8 cellular contexts compared by ENCODE assay signal in genomic region chr6:15244605-15245360, GRCh38. TPM values are rescaled to one million over a fixed set of nuclear protein-coding genes. Genes with fewer than 3 reads are reported as not detected.
DNase-seq lines count a peak whose midpoint lies in the region; ATAC-seq and TF ChIP-seq lines count a peak whose summit lies in the region.

No MANE protein-coding gene starts in this region.

- H3K79me2 ChIP-seq in OCI-LY7 (ENCODE audit: insufficient read depth, low read depth, low read length), result peaks cover 26% of the 10 kb centered on the region; the same call in 1 of the 2 replicates

- H3K4me1 ChIP-seq in OCI-LY7 (ENCODE audit: insufficient read depth, low read length, poor library complexity, severe bottlenecking) (peaks cover 22% of the 10 kb centered on the region), gastroesophageal sphincter (peaks cover 0 to 43% (median 2%) of the 10 kb centered on the region in 3 donors), neutrophil (ENCODE audit: control insufficient read depth in 1 of 2, insufficient read depth in 1 of 2, low read depth in 1 of 2, low read length in 1 of 2) (peaks cover 34 to 46% of the 10 kb centered on the region in 2 experiments)

- peak overlapping the region; percentile 100 for H3K4me3 Mint-ChIP-seq in activated naive CD4-positive, alpha-beta T cell treated with anti-CD3 and anti-CD28 coated beads for 36 hours

- H3K36me3 Mint-ChIP-seq in activated naive CD4-positive, alpha-beta T cell treated with anti-CD3 and anti-CD28 coated beads for 36 hours (ENCODE audit: low read depth), result peaks cover 10% of the 10 kb centered on the region

- DNase-seq in AG08395 (ENCODE audit: low spot score), result peak; percentile 69
- DNase-seq in OCI-LY7 (ENCODE audit: low spot score), result peak; percentile 74
- peak; percentile 66 for DNase-seq in activated naive CD4-positive, alpha-beta T cell treated with anti-CD3 and anti-CD28 coated beads for 36 hours
- DNase-seq in ureter (ENCODE audit: low spot score), result peak; percentile 78

- H3K27me3 Mint-ChIP-seq in activated naive CD4-positive, alpha-beta T cell treated with anti-CD3 and anti-CD28 coated beads for 36 hours (ENCODE audit: low read depth), result no peaks in the 10 kb centered on the region

- TF ChIP-seq POLR2A in gastroesophageal sphincter (IDR thresholded peaks at IDR 0.05), result peak; percentile 18 to 20

- H3K27ac ChIP-seq in OCI-LY7 (ENCODE audit: low read depth, low read length, poor library complexity, severe bottlenecking) (no peak overlapping the region), gastroesophageal sphincter (peak overlapping the region; percentile 75 to 98 (median 95)), neutrophil (peak overlapping the region; percentile 98)

- ATAC-seq in GM18907 (IDR thresholded peaks at IDR 0.05; ENCODE audit: unreplicated experiment) (peak; percentile 32), HG03354 (IDR thresholded peaks at IDR 0.05; ENCODE audit: poor library complexity, severe bottlenecking, unreplicated experiment) (peak; percentile 31), gastroesophageal sphincter (peak; percentile 61)

- H3K27me3 ChIP-seq in gastroesophageal sphincter (no peaks in the 10 kb centered on the region), neutrophil (no peaks in the 10 kb centered on the region)

- peak overlapping the region; percentile 64 for H2AFZ ChIP-seq in OCI-LY7 (ENCODE audit: low read length)

- POLR2A ChIA-PET in OCI-LY7 (lab: Charles Lee), result interaction anchor here (0.6 kb wide), 1 partner anchor 14 kb away, joined by 3 read pairs; no protein-coding TSS in a partner anchor

- no TSS peak for BruUV-seq in OCI-LY7 (replicated peaks; lab: Mats Ljungman, UMichigan)

- TF ChIP-seq EP300 in gastroesophageal sphincter (IDR thresholded peaks at IDR 0.05), result no peak

- H3K27ac Mint-ChIP-seq in activated naive CD4-positive, alpha-beta T cell treated with anti-CD3 and anti-CD28 coated beads for 36 hours, result peak overlapping the region; percentile 69

- H3K4me2 ChIP-seq in OCI-LY7 (ENCODE audit: low read length), result peak overlapping the region; percentile 97

- no peaks in the 10 kb centered on the region for H3K9me3 ChIP-seq in OCI-LY7 (ENCODE audit: low read length)
- H3K9me3 ChIP-seq in gastroesophageal sphincter, result no peaks in the 10 kb centered on the region
- H3K9me3 ChIP-seq in neutrophil, result no peaks in the 10 kb centered on the region

- H3K4me3 ChIP-seq in OCI-LY7 (ENCODE audit: low read depth, low read length, poor library complexity, severe bottlenecking) (peak overlapping the region; percentile 80), gastroesophageal sphincter (peak overlapping the region; percentile 64 to 86), neutrophil (ENCODE audit: low read depth in 1 of 2, low read length in 1 of 2) (peak overlapping the region; percentile 99 to 100)

- 13 to 20% methylated on average over 3 to 5 of the region's 92 CpGs for WGBS in gastroesophageal sphincter (ENCODE audit: low coverage in 1 of 2), 2 donors

- CTCF ChIA-PET in OCI-LY7 (lab: Charles Lee; ENCODE audit: unreplicated experiment), result no interaction called here
- CTCF ChIA-PET in activated naive CD4-positive, alpha-beta T cell treated with anti-CD3 and anti-CD28 coated beads for 36 hours (lab: Charles Lee), result no interaction called here

- H3K9me2 ChIP-seq in OCI-LY7 (ENCODE audit: insufficient read depth, low read length), result no peaks in the 10 kb centered on the region

- no peaks in the 10 kb centered on the region for H3K9me3 Mint-ChIP-seq in activated naive CD4-positive, alpha-beta T cell treated with anti-CD3 and anti-CD28 coated beads for 36 hours

- H4K20me1 ChIP-seq in OCI-LY7 (ENCODE audit: insufficient read depth, low read length), result peaks cover 13% of the 10 kb centered on the region; the same call in 1 of the 2 replicates

- TF ChIP-seq CTCF in OCI-LY7 (conservative IDR thresholded peaks at IDR 0.05; ENCODE audit: low read length), result 0 out of 2 replicates have a peak, but pooled peaks have one; percentile 11
- peak in 2 of 4 experiments; percentile 16 to 36 for TF ChIP-seq CTCF in gastroesophageal sphincter (IDR thresholded peaks at IDR 0.05)
- peak; percentile 13 for TF ChIP-seq CTCF in neutrophil (IDR thresholded peaks at IDR 0.05)

- H3K36me3 ChIP-seq in OCI-LY7 (ENCODE audit: insufficient read depth, low read length) (no peaks in the 10 kb centered on the region), gastroesophageal sphincter (no peaks in the 10 kb centered on the region), neutrophil (no peaks in the 10 kb centered on the region)

- peaks cover 15% of the 10 kb centered on the region for H3K4me1 Mint-ChIP-seq in activated naive CD4-positive, alpha-beta T cell treated with anti-CD3 and anti-CD28 coated beads for 36 hours (ENCODE audit: low read depth)

- intact Hi-C loops in OCI-LY7 (cut with micrococcal nuclease; ENCODE audit: unreplicated experiment), result loop anchor here (2.0 to 5.0 kb wide), 7 partner anchors 146 to 1117 kb away; no protein-coding TSS in a partner anchor
- intact Hi-C loops in activated naive CD4-positive, alpha-beta T cell treated with anti-CD3 and anti-CD28 coated beads for 36 hours (cut with micrococcal nuclease), result loop anchor here (1.0 to 5.0 kb wide), 10 partner anchors 60 to 1127 kb away; partner anchors contain the start of genes CD83 and DTNBP1

RNA-seq across cellular contexts. Expression of gene JARID2, which starts 1.1 kb away (rescaled TPM):
- 18.4 and 19.0 TPM in 2 replicates for total RNA-seq in OCI-LY7 (2014; rRNA removed; shearing (Covaris generic))
- total RNA-seq in OCI-LY7 (2022), result 19.5 and 21.0 TPM in 2 replicates
- total RNA-seq in activated naive CD4-positive, alpha-beta T cell treated with anti-CD3 and anti-CD28 coated beads for 36 hours, result 10 to 100 TPM; 26.6 to 27.7 TPM
- 10 to 100 TPM in 1 of 4 donors, 1 to 10 TPM in 3; 6.8 to 12.3 (median 8.5) TPM for total RNA-seq in gastroesophageal sphincter
- total RNA-seq in ureter, result 17.5 TPM
